In the genomic region with DNA sequence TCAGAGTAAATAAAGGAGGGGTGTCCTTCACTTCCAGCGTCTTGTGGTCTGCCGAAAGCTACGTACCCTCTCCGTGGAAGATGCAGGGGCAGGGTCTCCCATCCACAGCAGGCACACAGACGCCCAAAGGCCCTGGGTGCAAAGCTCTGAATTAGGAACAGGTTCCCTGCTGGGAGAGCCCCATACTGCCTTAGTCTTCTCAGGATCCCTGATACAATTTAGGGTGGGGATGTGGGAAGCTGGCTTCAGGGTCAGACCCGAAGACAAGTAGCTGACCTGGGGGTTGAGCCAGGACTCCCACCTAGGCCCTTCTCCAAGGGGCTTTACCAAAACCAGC, we compare ENCODE assay signal across 1 cellular context.
TF ChIP-seq lines count a peak whose summit lies in the region.

No MANE protein-coding gene starts in this region.

TF ChIP-seq in HepG2, 621 proteins besides CTCF, POLR2A, EP300 and RAD21 (continued from another document):
- TF ChIP-seq PLRG1 (conservative IDR thresholded peaks at IDR 0.05) = no peak
- TF ChIP-seq ZNF225 (CRISPR knock-in tag; IDR thresholded peaks at IDR 0.05) = no peak
- TF ChIP-seq EZH2 (conservative IDR thresholded peaks at IDR 0.05; ENCODE audit: low read depth, low read length) = no peak
- no peak for TF ChIP-seq SETDB1 (CRISPR knock-in tag; IDR thresholded peaks at IDR 0.05; ENCODE audit: borderline replicate concordance)
- TF ChIP-seq ZNF850 (CRISPR knock-in tag; conservative IDR thresholded peaks at IDR 0.05) = no peak
- no peak for TF ChIP-seq GMEB2 (CRISPR knock-in tag; IDR thresholded peaks at IDR 0.05; ENCODE audit: low read depth)
- TF ChIP-seq, protein P1, sequence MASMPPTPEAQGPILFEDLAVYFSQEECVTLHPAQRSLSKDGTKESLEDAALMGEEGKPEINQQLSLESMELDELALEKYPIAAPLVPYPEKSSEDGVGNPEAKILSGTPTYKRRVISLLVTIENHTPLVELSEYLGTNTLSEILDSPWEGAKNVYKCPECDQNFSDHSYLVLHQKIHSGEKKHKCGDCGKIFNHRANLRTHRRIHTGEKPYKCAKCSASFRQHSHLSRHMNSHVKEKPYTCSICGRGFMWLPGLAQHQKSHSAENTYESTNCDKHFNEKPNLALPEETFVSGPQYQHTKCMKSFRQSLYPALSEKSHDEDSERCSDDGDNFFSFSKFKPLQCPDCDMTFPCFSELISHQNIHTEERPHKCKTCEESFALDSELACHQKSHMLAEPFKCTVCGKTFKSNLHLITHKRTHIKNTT (CRISPR knock-in tag; IDR thresholded peaks at IDR 0.05) = no peak
- 0 out of 2 replicates have a peak, but pooled peaks have one; percentile 64 for TF ChIP-seq PAX8 (CRISPR knock-in tag; IDR thresholded peaks at IDR 0.05; ENCODE audit: borderline replicate concordance)
- TF ChIP-seq, protein P2, sequence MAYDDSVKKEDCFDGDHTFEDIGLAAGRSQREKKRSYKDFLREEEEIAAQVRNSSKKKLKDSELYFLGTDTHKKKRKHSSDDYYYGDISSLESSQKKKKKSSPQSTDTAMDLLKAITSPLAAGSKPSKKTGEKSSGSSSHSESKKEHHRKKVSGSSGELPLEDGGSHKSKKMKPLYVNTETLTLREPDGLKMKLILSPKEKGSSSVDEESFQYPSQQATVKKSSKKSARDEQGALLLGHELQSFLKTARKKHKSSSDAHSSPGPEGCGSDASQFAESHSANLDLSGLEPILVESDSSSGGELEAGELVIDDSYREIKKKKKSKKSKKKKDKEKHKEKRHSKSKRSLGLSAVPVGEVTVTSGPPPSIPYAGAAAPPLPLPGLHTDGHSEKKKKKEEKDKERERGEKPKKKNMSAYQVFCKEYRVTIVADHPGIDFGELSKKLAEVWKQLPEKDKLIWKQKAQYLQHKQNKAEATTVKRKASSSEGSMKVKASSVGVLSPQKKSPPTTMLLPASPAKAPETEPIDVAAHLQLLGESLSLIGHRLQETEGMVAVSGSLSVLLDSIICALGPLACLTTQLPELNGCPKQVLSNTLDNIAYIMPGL (CRISPR knock-in tag; IDR thresholded peaks at IDR 0.05; ENCODE audit: borderline replicate concordance in 1 of 2, low read depth in 1 of 2) = 0 out of 4 replicates have a peak, but pooled peaks of 1 of the 2 experiments have one; percentile 9
- 0 out of 2 replicates have a peak, but pooled peaks have one; percentile 73 for TF ChIP-seq ZNF816 (CRISPR knock-in tag; IDR thresholded peaks at IDR 0.05; ENCODE audit: borderline replicate concordance)
- TF ChIP-seq ZNF17 (CRISPR knock-in tag; IDR thresholded peaks at IDR 0.05) = no peak
- 0 out of 2 replicates have a peak, but pooled peaks have one; percentile 51 for TF ChIP-seq ZNF251 (CRISPR knock-in tag; IDR thresholded peaks at IDR 0.05)
- TF ChIP-seq FOXO1 (CRISPR knock-in tag; IDR thresholded peaks at IDR 0.05) = no peak
- TF ChIP-seq, protein P3, sequence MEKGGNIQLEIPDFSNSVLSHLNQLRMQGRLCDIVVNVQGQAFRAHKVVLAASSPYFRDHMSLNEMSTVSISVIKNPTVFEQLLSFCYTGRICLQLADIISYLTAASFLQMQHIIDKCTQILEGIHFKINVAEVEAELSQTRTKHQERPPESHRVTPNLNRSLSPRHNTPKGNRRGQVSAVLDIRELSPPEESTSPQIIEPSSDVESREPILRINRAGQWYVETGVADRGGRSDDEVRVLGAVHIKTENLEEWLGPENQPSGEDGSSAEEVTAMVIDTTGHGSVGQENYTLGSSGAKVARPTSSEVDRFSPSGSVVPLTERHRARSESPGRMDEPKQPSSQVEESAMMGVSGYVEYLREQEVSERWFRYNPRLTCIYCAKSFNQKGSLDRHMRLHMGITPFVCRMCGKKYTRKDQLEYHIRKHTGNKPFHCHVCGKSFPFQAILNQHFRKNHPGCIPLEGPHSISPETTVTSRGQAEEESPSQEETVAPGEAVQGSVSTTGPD (CRISPR knock-in tag; IDR thresholded peaks at IDR 0.05) = no peak
- TF ChIP-seq GABPB1 (CRISPR knock-in tag; IDR thresholded peaks at IDR 0.05) = no peak
